Comparison of ENCODE assay signal across 1 cellular context in genomic region chr7:73870041-73870492, GRCh38.
A peak's percentile ranks its signal among the peaks of the same experiment; 100 is the strongest.
TF ChIP-seq lines count a peak whose summit lies in the region.

No MANE protein-coding gene starts in this region.

TF ChIP-seq in HepG2, 621 proteins besides CTCF, POLR2A, EP300 and RAD21 (continued from another document and continues in another):
- TF ChIP-seq, protein P1, sequence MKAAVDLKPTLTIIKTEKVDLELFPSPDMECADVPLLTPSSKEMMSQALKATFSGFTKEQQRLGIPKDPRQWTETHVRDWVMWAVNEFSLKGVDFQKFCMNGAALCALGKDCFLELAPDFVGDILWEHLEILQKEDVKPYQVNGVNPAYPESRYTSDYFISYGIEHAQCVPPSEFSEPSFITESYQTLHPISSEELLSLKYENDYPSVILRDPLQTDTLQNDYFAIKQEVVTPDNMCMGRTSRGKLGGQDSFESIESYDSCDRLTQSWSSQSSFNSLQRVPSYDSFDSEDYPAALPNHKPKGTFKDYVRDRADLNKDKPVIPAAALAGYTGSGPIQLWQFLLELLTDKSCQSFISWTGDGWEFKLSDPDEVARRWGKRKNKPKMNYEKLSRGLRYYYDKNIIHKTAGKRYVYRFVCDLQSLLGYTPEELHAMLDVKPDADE (CRISPR knock-in tag; IDR thresholded peaks at IDR 0.05), result no peak
- peak; percentile 42; the same call in 1 of the 2 replicates for TF ChIP-seq KDM3A (CRISPR knock-in tag; IDR thresholded peaks at IDR 0.05; ENCODE audit: low read depth)
- TF ChIP-seq KLF12 (CRISPR knock-in tag; IDR thresholded peaks at IDR 0.05; ENCODE audit: borderline replicate concordance), result no peak
- peak; percentile 88 for TF ChIP-seq ZBTB7B (CRISPR knock-in tag; IDR thresholded peaks at IDR 0.05)
- TF ChIP-seq NCOR1 (IDR thresholded peaks at IDR 0.05; ENCODE audit: borderline replicate concordance, low read length), result peak; percentile 82
- TF ChIP-seq SAP130 (CRISPR knock-in tag; IDR thresholded peaks at IDR 0.05; ENCODE audit: low read depth), result peak; percentile 59
- no peak for TF ChIP-seq NRL (CRISPR knock-in tag; IDR thresholded peaks at IDR 0.05; ENCODE audit: borderline replicate concordance)
- TF ChIP-seq ZNF296 (CRISPR knock-in tag; conservative IDR thresholded peaks at IDR 0.05), result peak; percentile 80; the same call in 1 of the 2 replicates
- TF ChIP-seq, protein P2, sequence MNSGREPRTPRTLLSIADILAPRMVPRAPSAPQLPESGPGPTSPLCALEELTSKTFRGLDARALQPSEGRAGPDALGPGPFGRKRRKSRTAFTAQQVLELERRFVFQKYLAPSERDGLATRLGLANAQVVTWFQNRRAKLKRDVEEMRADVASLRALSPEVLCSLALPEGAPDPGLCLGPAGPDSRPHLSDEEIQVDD (CRISPR knock-in tag; IDR thresholded peaks at IDR 0.05; ENCODE audit: borderline replicate concordance), result no peak
- no peak for TF ChIP-seq ZSCAN12 (CRISPR knock-in tag; IDR thresholded peaks at IDR 0.05)
- TF ChIP-seq REPIN1 (CRISPR knock-in tag; IDR thresholded peaks at IDR 0.05; ENCODE audit: borderline replicate concordance, low read depth), result peak; percentile 50; the same call in 1 of the 2 replicates
- no peak for TF ChIP-seq ZNF343 (CRISPR knock-in tag; IDR thresholded peaks at IDR 0.05)
- TF ChIP-seq ZNF331 (CRISPR knock-in tag; IDR thresholded peaks at IDR 0.05), result peak; percentile 72; the same call in 1 of the 2 replicates
- no peak for TF ChIP-seq ZNF441 (CRISPR knock-in tag; IDR thresholded peaks at IDR 0.05; ENCODE audit: borderline replicate concordance)
- TF ChIP-seq RARA (CRISPR knock-in tag; IDR thresholded peaks at IDR 0.05), result peak; percentile 97
- no peak for TF ChIP-seq ZNF282 (IDR thresholded peaks at IDR 0.05; ENCODE audit: partially characterized antibody)
- TF ChIP-seq CREB1 (IDR thresholded peaks at IDR 0.05), result no peak
- TF ChIP-seq CREB1 (CRISPR knock-in tag; IDR thresholded peaks at IDR 0.05), result no peak
- TF ChIP-seq, protein P3, sequence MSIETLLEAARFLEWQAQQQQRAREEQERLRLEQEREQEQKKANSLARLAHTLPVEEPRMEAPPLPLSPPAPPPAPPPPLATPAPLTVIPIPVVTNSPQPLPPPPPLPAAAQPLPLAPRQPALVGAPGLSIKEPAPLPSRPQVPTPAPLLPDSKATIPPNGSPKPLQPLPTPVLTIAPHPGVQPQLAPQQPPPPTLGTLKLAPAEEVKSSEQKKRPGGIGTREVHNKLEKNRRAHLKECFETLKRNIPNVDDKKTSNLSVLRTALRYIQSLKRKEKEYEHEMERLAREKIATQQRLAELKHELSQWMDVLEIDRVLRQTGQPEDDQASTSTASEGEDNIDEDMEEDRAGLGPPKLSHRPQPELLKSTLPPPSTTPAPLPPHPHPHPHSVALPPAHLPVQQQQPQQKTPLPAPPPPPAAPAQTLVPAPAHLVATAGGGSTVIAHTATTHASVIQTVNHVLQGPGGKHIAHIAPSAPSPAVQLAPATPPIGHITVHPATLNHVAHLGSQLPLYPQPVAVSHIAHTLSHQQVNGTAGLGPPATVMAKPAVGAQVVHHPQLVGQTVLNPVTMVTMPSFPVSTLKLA (IDR thresholded peaks at IDR 0.05), result no peak
- TF ChIP-seq NR2F2 (IDR thresholded peaks at IDR 0.05; ENCODE audit: borderline replicate concordance, low read depth), result no peak; the same call in 1 of the 2 replicates
- TF ChIP-seq EED (CRISPR knock-in tag; IDR thresholded peaks at IDR 0.05), result no peak
- peak; percentile 76 for TF ChIP-seq HIVEP1 (CRISPR knock-in tag; IDR thresholded peaks at IDR 0.05)
- no peak for TF ChIP-seq ZNF609 (CRISPR knock-in tag; IDR thresholded peaks at IDR 0.05; ENCODE audit: borderline replicate concordance)
- TF ChIP-seq ZNF546 (CRISPR knock-in tag; conservative IDR thresholded peaks at IDR 0.05), result no peak
- peak; percentile 94 for TF ChIP-seq ERF (CRISPR knock-in tag; IDR thresholded peaks at IDR 0.05)
- no peak for TF ChIP-seq MTF2 (CRISPR knock-in tag; IDR thresholded peaks at IDR 0.05; ENCODE audit: borderline replicate concordance)
- TF ChIP-seq FOXP4 (CRISPR knock-in tag; IDR thresholded peaks at IDR 0.05), result peak; percentile 60; the same call in 1 of the 2 replicates
- TF ChIP-seq ZNF547 (CRISPR knock-in tag; IDR thresholded peaks at IDR 0.05), result no peak
- TF ChIP-seq SNAPC2 (CRISPR knock-in tag; IDR thresholded peaks at IDR 0.05), result 0 out of 2 replicates have a peak, but pooled peaks have one; percentile 38
- TF ChIP-seq MBD4 (IDR thresholded peaks at IDR 0.05; ENCODE audit: borderline replicate concordance, low read length), result no peak
- TF ChIP-seq JUND (CRISPR knock-in tag; IDR thresholded peaks at IDR 0.05), result no peak
- TF ChIP-seq, protein P4, sequence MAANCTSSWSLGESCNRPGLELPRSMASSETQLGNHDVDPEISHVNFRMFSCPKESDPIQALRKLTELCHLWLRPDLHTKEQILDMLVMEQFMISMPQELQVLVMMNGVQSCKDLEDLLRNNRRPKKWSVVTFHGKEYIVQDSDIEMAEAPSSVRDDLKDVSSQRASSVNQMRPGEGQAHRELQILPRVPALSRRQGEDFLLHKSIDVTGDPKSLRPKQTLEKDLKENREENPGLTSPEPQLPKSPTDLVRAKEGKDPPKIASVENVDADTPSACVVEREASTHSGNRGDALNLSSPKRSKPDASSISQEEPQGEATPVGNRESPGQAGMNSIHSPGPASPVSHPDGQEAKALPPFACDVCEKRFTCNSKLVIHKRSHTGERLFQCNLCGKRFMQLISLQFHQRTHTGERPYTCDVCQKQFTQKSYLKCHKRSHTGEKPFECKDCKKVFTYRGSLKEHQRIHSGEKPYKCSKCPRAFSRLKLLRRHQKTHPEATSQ (CRISPR knock-in tag; IDR thresholded peaks at IDR 0.05; ENCODE audit: borderline replicate concordance), result 0 out of 2 replicates have a peak, but pooled peaks have one; percentile 27
- 0 out of 2 replicates have a peak, but pooled peaks have one; percentile 51 for TF ChIP-seq ZNF710 (CRISPR knock-in tag; IDR thresholded peaks at IDR 0.05; ENCODE audit: borderline replicate concordance)
- TF ChIP-seq SNAPC5 (CRISPR knock-in tag; IDR thresholded peaks at IDR 0.05; ENCODE audit: borderline replicate concordance), result no peak
- TF ChIP-seq GFI1 (CRISPR knock-in tag; IDR thresholded peaks at IDR 0.05; ENCODE audit: borderline replicate concordance), result no peak
- TF ChIP-seq CSRNP1 (CRISPR knock-in tag; IDR thresholded peaks at IDR 0.05), result no peak
- TF ChIP-seq, protein P5, sequence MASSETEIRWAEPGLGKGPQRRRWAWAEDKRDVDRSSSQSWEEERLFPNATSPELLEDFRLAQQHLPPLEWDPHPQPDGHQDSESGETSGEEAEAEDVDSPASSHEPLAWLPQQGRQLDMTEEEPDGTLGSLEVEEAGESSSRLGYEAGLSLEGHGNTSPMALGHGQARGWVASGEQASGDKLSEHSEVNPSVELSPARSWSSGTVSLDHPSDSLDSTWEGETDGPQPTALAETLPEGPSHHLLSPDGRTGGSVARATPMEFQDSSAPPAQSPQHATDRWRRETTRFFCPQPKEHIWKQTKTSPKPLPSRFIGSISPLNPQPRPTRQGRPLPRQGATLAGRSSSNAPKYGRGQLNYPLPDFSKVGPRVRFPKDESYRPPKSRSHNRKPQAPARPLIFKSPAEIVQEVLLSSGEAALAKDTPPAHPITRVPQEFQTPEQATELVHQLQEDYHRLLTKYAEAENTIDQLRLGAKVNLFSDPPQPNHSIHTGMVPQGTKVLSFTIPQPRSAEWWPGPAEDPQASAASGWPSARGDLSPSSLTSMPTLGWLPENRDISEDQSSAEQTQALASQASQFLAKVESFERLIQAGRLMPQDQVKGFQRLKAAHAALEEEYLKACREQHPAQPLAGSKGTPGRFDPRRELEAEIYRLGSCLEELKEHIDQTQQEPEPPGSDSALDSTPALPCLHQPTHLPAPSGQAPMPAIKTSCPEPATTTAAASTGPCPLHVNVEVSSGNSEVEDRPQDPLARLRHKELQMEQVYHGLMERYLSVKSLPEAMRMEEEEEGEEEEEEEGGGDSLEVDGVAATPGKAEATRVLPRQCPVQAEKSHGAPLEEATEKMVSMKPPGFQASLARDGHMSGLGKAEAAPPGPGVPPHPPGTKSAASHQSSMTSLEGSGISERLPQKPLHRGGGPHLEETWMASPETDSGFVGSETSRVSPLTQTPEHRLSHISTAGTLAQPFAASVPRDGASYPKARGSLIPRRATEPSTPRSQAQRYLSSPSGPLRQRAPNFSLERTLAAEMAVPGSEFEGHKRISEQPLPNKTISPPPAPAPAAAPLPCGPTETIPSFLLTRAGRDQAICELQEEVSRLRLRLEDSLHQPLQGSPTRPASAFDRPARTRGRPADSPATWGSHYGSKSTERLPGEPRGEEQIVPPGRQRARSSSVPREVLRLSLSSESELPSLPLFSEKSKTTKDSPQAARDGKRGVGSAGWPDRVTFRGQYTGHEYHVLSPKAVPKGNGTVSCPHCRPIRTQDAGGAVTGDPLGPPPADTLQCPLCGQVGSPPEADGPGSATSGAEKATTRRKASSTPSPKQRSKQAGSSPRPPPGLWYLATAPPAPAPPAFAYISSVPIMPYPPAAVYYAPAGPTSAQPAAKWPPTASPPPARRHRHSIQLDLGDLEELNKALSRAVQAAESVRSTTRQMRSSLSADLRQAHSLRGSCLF (CRISPR knock-in tag; IDR thresholded peaks at IDR 0.05; ENCODE audit: borderline replicate concordance), result no peak
- TF ChIP-seq SOX5 (CRISPR knock-in tag; IDR thresholded peaks at IDR 0.05; ENCODE audit: borderline replicate concordance), result peak; percentile 48; the same call in 1 of the 2 replicates
